ENCODE assay signal across 20 cellular contexts in genomic region chr2:20074901-20075300, GRCh38.
"Had no signal": no experiment of that assay in that cellular context is flagged by ENCODE, and none has a peak within 500 bp of the region (broad histone marks: within the 10 kb centered on the region; RNA-seq: fewer than 3 reads in every experiment).

No MANE protein-coding gene starts in this region.

- H3K9me3 ChIP-seq: adrenal gland, esophagus muscularis mucosa, prostate gland, tibial artery had no signal

- H3K27me3 ChIP-seq: adrenal gland, esophagus muscularis mucosa, hepatocyte, tibial artery had no signal

- H3K4me2 ChIP-seq: hepatocyte had no signal

- H3K36me3 ChIP-seq: adrenal gland, esophagus muscularis mucosa, prostate gland, tibial artery had no signal

- DNase-seq: activated CD4-positive, alpha-beta T cell treated with anti-CD3 and anti-CD28 coated beads, Interleukin-2, amount 50 U/mL, for 1 hour; activated CD4-positive, CD25-positive, alpha-beta regulatory T cell treated with anti-CD3 and anti-CD28 coated beads, Interleukin-2, amount 50 U/mL, for 72 hours; activated CD8-positive, alpha-beta memory T cell treated with anti-CD3 and anti-CD28 coated beads for 24 hours; activated CD8-positive, alpha-beta memory T cell treated with anti-CD3 and anti-CD28 coated beads, Interleukin-2, amount 50 U/mL, for 48 hours; activated gamma-delta T cell; adrenal gland; effector CD8-positive, alpha-beta T cell; occipital lobe; stimulated activated CD4-positive, alpha-beta T cell treated with anti-CD3 and anti-CD28 coated beads, Interleukin-4, amount 100 ng/mL, for 4 hours; stimulated activated naive B cell treated with anti-CD40 and anti-IgM and Interleukin-4, amounts not matched to agents 10 μg/mL and 1 μg/mL and 100 μg/mL, for 72 hours; T-helper 2 cell; tibial artery had no signal

- H3K36me3 Mint-ChIP-seq: activated naive CD4-positive, alpha-beta T cell treated with anti-CD3 and anti-CD28 coated beads, Interleukin-2, amount 50 U/mL, for 72 hours; natural killer cell treated with Interleukin-12 subunit alpha and Interleukin-12 subunit beta and Interleukin-15 and Interleukin-18, amount 100 ng/mL, for 72 hours; stimulated activated naive B cell treated with anti-CD40 and anti-IgM and Interleukin-4, amounts not matched to agents 10 μg/mL and 1 μg/mL and 100 μg/mL, for 72 hours had no signal

- H3K79me2 ChIP-seq: hepatocyte had no signal

- H3K27ac ChIP-seq: esophagus muscularis mucosa, hepatocyte, prostate gland, tibial artery, VCaP had no signal

- ATAC-seq: activated naive CD4-positive, alpha-beta T cell treated with anti-CD3 and anti-CD28 coated beads, Interleukin-2, amount 50 U/mL, for 72 hours; natural killer cell treated with Interleukin-12 subunit alpha and Interleukin-12 subunit beta and Interleukin-15 and Interleukin-18, amount 100 ng/mL, for 72 hours; sciatic nerve; stimulated activated naive B cell treated with anti-CD40 and anti-IgM and Interleukin-4, amounts not matched to agents 10 μg/mL and 1 μg/mL and 100 μg/mL, for 72 hours had no signal

- H3K4me1 ChIP-seq: prostate gland had no signal

- H3K27ac Mint-ChIP-seq: activated naive CD4-positive, alpha-beta T cell treated with anti-CD3 and anti-CD28 coated beads, Interleukin-2, amount 50 U/mL, for 72 hours; dendritic cell treated with granulocyte-macrophage colony-stimulating factor and Interleukin-4, amounts not matched to agents 40 ng/mL and 50 ng/mL, for 4 days; natural killer cell treated with Interleukin-12 subunit alpha and Interleukin-12 subunit beta and Interleukin-15 and Interleukin-18, amount 100 ng/mL, for 72 hours; stimulated activated naive B cell treated with anti-CD40 and anti-IgM and Interleukin-4, amounts not matched to agents 10 μg/mL and 1 μg/mL and 100 μg/mL, for 72 hours had no signal

- H3K9me3 Mint-ChIP-seq: activated naive CD4-positive, alpha-beta T cell treated with anti-CD3 and anti-CD28 coated beads, Interleukin-2, amount 50 U/mL, for 72 hours; dendritic cell treated with granulocyte-macrophage colony-stimulating factor and Interleukin-4, amounts not matched to agents 40 ng/mL and 50 ng/mL, for 4 days; natural killer cell treated with Interleukin-12 subunit alpha and Interleukin-12 subunit beta and Interleukin-15 and Interleukin-18, amount 100 ng/mL, for 72 hours; stimulated activated naive B cell treated with anti-CD40 and anti-IgM and Interleukin-4, amounts not matched to agents 10 μg/mL and 1 μg/mL and 100 μg/mL, for 72 hours had no signal

- H2AFZ ChIP-seq: hepatocyte had no signal

- H3K4me3 ChIP-seq: adrenal gland, esophagus muscularis mucosa, hepatocyte, prostate gland, tibial artery had no signal

- H3K4me1 Mint-ChIP-seq: stimulated activated naive B cell treated with anti-CD40 and anti-IgM and Interleukin-4, amounts not matched to agents 10 μg/mL and 1 μg/mL and 100 μg/mL, for 72 hours had no signal

- H3K4me3 Mint-ChIP-seq: dendritic cell treated with granulocyte-macrophage colony-stimulating factor and Interleukin-4, amounts not matched to agents 40 ng/mL and 50 ng/mL, for 4 days; natural killer cell treated with Interleukin-12 subunit alpha and Interleukin-12 subunit beta and Interleukin-15 and Interleukin-18, amount 100 ng/mL, for 72 hours; stimulated activated naive B cell treated with anti-CD40 and anti-IgM and Interleukin-4, amounts not matched to agents 10 μg/mL and 1 μg/mL and 100 μg/mL, for 72 hours had no signal
